In the genomic region with DNA sequence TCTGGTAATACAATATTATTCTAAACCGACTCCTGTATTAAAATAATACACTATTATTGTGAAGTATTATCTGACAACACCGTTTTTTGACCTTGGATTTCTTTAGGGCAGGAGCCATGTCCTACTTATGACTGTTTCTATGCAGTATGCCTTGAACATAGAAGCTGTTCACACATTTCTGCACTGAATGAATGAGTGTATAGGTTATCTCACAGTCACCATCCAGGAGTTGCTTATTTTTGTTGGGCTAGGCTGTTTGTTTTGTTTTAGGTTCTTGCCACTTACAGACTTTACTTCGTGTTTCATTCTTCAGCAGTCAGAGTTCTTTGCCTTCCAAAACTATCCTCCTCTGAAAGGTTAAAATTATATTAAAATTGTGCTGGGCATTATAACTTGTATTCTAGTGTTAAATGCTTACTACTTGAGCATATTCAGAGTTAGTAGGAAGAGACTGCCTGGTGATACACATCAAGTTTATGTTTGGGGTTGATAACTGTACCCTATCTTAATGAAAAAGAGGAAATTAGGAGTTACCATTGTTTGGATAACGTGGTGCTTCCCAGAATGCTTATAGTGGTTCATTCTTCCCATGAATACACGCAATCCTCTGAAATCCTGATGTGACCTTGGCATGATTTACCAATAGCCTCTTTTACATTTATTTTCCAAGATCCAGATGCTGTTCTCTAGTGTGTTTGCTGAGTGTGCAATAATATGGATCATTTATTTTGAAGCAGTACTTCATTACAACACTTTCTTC, we compare ENCODE assay signal across 2 cellular contexts.
TF ChIP-seq lines count a peak whose summit lies in the region.

No MANE protein-coding gene starts in this region.

TF ChIP-seq in GM23338, 12 proteins besides CTCF, POLR2A, EP300 and RAD21:
- TF ChIP-seq ETS1 (IDR thresholded peaks at IDR 0.05), result no peak
- no peak for TF ChIP-seq NANOG (IDR thresholded peaks at IDR 0.05; ENCODE audit: borderline replicate concordance)
- TF ChIP-seq STAT1 (IDR thresholded peaks at IDR 0.05; ENCODE audit: unreplicated experiment), result no peak
- TF ChIP-seq EZH2 (IDR thresholded peaks at IDR 0.05; ENCODE audit: low read depth, unreplicated experiment), result no peak
- no peak for TF ChIP-seq CREB1 (CRISPR knock-in tag; IDR thresholded peaks at IDR 0.05; ENCODE audit: low read depth)
- TF ChIP-seq, protein P1, sequence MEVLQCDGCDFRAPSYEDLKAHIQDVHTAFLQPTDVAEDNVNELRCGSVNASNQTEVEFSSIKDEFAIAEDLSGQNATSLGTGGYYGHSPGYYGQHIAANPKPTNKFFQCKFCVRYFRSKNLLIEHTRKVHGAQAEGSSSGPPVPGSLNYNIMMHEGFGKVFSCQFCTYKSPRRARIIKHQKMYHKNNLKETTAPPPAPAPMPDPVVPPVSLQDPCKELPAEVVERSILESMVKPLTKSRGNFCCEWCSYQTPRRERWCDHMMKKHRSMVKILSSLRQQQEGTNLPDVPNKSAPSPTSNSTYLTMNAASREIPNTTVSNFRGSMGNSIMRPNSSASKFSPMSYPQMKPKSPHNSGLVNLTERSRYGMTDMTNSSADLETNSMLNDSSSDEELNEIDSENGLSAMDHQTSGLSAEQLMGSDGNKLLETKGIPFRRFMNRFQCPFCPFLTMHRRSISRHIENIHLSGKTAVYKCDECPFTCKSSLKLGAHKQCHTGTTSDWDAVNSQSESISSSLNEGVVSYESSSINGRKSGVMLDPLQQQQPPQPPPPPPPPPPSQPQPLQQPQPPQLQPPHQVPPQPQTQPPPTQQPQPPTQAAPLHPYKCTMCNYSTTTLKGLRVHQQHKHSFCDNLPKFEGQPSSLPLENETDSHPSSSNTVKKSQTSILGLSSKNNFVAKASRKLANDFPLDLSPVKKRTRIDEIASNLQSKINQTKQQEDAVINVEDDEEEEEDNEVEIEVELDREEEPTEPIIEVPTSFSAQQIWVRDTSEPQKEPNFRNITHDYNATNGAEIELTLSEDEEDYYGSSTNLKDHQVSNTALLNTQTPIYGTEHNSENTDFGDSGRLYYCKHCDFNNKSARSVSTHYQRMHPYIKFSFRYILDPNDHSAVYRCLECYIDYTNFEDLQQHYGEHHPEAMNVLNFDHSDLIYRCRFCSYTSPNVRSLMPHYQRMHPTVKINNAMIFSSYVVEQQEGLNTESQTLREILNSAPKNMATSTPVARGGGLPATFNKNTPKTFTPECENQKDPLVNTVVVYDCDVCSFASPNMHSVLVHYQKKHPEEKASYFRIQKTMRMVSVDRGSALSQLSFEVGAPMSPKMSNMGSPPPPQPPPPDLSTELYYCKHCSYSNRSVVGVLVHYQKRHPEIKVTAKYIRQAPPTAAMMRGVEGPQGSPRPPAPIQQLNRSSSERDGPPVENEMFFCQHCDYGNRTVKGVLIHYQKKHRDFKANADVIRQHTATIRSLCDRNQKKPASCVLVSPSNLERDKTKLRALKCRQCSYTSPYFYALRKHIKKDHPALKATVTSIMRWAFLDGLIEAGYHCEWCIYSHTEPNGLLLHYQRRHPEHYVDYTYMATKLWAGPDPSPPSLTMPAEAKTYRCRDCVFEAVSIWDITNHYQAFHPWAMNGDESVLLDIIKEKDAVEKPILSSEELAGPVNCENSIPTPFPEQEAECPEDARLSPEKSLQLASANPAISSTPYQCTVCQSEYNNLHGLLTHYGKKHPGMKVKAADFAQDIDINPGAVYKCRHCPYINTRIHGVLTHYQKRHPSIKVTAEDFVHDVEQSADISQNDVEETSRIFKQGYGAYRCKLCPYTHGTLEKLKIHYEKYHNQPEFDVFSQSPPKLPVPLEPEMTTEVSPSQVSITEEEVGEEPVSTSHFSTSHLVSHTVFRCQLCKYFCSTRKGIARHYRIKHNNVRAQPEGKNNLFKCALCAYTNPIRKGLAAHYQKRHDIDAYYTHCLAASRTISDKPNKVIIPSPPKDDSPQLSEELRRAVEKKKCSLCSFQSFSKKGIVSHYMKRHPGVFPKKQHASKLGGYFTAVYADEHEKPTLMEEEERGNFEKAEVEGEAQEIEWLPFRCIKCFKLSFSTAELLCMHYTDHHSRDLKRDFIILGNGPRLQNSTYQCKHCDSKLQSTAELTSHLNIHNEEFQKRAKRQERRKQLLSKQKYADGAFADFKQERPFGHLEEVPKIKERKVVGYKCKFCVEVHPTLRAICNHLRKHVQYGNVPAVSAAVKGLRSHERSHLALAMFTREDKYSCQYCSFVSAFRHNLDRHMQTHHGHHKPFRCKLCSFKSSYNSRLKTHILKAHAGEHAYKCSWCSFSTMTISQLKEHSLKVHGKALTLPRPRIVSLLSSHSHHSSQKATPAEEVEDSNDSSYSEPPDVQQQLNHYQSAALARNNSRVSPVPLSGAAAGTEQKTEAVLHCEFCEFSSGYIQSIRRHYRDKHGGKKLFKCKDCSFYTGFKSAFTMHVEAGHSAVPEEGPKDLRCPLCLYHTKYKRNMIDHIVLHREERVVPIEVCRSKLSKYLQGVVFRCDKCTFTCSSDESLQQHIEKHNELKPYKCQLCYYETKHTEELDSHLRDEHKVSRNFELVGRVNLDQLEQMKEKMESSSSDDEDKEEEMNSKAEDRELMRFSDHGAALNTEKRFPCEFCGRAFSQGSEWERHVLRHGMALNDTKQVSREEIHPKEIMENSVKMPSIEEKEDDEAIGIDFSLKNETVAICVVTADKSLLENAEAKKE (CRISPR knock-in tag; IDR thresholded peaks at IDR 0.05), result no peak
- no peak for TF ChIP-seq ZNF114 (CRISPR knock-in tag; IDR thresholded peaks at IDR 0.05)
- TF ChIP-seq ZNF331 (CRISPR knock-in tag; IDR thresholded peaks at IDR 0.05; ENCODE audit: low read depth), result no peak
- TF ChIP-seq EZH2phosphoT487 (IDR thresholded peaks at IDR 0.05; ENCODE audit: unreplicated experiment), result no peak
- TF ChIP-seq POLR2AphosphoS5 (IDR thresholded peaks at IDR 0.05; ENCODE audit: low read depth), result no peak
- TF ChIP-seq JUNB (IDR thresholded peaks at IDR 0.05; ENCODE audit: unreplicated experiment), result no peak

TF ChIP-seq in endothelial cell of umbilical vein, 7 proteins besides CTCF, POLR2A, EP300 and RAD21:
- TF ChIP-seq MYC (IDR thresholded peaks at IDR 0.05; ENCODE audit: low read depth, low read length) (no peak), POLR2AphosphoS5 (IDR thresholded peaks at IDR 0.05; ENCODE audit: insufficient read depth, low read depth, low read length) (peak; percentile 24)
